In the genomic region with DNA sequence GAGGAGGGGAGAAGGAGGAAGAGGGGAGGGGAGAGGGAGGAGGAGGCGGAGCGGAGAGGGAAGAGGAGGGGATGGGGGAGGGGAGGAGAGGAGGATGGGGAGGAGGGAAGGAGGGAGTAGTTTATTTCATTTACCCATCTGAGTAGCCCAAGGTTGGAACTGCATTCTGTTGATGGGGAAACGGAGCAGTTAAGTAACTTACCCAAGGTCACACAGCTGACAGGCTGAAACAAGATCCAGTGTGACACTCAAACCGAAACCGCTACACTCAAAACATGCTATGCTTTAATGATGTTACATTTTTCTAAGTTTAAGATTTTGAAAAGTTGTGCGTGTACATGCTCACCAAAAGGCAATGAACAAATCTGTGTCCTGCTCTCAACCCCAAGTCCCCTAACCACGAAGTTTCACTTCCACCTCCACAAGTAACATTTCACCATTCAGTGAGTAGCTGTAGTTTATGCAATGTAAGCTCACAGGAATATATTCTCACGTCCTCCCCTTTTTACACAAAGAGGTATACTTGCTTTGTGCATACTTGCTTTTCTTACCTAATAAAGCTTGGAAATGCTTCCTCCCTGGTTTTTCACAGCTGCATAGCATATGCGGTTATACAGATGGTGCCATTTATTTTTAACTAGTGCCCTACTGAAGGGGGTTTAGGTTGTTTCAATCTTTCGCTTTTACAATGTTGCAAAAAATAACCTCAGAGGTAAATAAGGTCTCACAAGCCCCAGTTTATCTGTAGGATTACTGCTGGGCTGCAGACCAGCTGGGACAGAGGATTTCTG, we compare ENCODE assay signal across 8 cellular contexts.
A peak's percentile ranks its signal among the peaks of the same experiment; 100 is the strongest.
DNase-seq lines count a peak whose midpoint lies in the region; ATAC-seq, FAIRE-seq and TF ChIP-seq lines count a peak whose summit lies in the region.

No MANE protein-coding gene starts in this region.

- H3K27ac Mint-ChIP-seq in T-cell, result peak overlapping the region; percentile 56 to 62

- CTCF ChIA-PET in AG04449 (lab: Yijun Ruan, JAX) (no interaction called here), T-cell (lab: Charles Lee) (no interaction called here)

- ATAC-seq in GM18909 (IDR thresholded peaks at IDR 0.05; ENCODE audit: poor library complexity, unreplicated experiment) (peak; percentile 89), HG03066 (IDR thresholded peaks at IDR 0.05; ENCODE audit: low read depth, unreplicated experiment) (peak; percentile 84), T-cell (replicated peaks in 1 of 4) (peak; percentile 37 to 69 (median 62))

- peaks cover 8 to 10% (median 9%) of the 10 kb centered on the region in 3 donors for H3K4me1 Mint-ChIP-seq in T-cell

- intact Hi-C loops in posterior vena cava (cut with DNase I), result no loop called here

- TF ChIP-seq CTCF in AG04449 (IDR thresholded peaks at IDR 0.05; ENCODE audit: insufficient read depth, low read length, missing control alignments), result no peak

- peaks cover 0 to 2% of the 10 kb centered on the region in 2 donors for H3K27me3 Mint-ChIP-seq in T-cell

- no peaks in the 10 kb centered on the region for H3K36me3 Mint-ChIP-seq in T-cell

- DNase-seq in AG04449 (ENCODE audit: low read depth, low spot score) (no peak), T-cell (peak in 2 of 34 experiments; percentile 6 to 26), left kidney (ENCODE audit: low read depth, low spot score) (peak; percentile 34), posterior vena cava (ENCODE audit: low spot score) (no peak), HUDEP-2 (lab: John Stamatoyannopoulos, UW; ENCODE audit: unreplicated experiment in 76 of 76) (no peak), frontal cortex (ENCODE audit: low spot score in 2 of 2) (no peak)

- POLR2A ChIA-PET in AG04449 (lab: Yijun Ruan, JAX) (no interaction called here), T-cell (lab: Charles Lee) (interaction anchor here in 1 of 2 donors (0.6 kb wide), 1 partner anchor 1902 kb away, joined by 3 read pairs; no protein-coding TSS in a partner anchor)

- H3K4me3 Mint-ChIP-seq in T-cell, result peak overlapping the region; percentile 67 to 75 (median 68)

- H3K4me3 ChIP-seq in AG04449 (ENCODE audit: low read depth, low read length), result peak overlapping the region; percentile 33

- no peak for FAIRE-seq in frontal cortex (lab: Jason Lieb, UNC)

- no peaks in the 10 kb centered on the region for H3K9me3 Mint-ChIP-seq in T-cell
